In the genomic region with DNA sequence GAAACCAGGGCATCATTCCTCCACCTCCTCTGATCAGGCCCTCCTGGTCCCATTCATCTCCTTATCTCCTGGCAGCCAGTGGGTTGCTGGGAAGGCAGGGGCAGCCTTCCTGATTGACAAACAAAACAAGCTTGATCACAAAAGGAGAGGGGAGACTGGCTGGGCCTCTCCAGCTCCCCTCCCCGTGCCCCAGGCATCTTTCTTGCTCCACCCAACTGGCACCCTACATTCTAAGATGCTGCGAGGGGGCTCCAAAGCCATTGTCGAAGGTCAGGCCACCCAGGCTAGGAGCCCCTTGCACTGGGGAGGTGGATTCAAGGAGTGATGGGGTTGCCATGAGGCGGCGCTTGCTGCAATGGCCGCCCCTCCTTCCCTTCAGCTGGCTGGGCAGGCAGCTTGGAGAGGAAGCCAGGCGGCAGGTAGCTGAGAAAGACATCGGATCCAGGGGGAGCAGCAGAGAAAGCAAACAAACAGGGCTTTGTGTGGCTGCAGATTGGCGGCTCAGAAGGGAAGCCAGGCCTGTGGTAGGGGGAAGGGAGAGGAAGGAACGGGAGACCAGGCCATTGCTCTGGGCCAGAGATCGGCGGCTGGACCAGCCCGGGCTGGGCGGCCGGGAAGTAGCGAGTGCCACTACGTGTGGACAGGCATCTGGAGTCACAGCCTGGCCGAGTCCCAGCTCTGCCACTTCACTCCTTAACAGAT, we compare ENCODE assay signal across 8 cellular contexts. TPM values are rescaled to one million over a fixed set of nuclear protein-coding genes. Genes with fewer than 3 reads are reported as not detected.
DNase-seq lines count a peak whose midpoint lies in the region; TF ChIP-seq lines count a peak whose summit lies in the region.

No MANE protein-coding gene starts in this region.

- H3K4me3 ChIP-seq in adrenal gland (no peak overlapping the region), iPS-18c (ENCODE audit: insufficient read depth, low read depth, low read length) (peak overlapping the region; percentile 43), skeletal muscle tissue (ENCODE audit: low read length in 3 of 3) (peak overlapping the region; percentile 67 to 82 (median 72))

- H3K27me3 ChIP-seq in adrenal gland (no peaks in the 10 kb centered on the region), skeletal muscle tissue (ENCODE audit: control insufficient read depth in 3 of 3, insufficient read depth in 3 of 3, low read length in 3 of 3) (no peaks in the 10 kb centered on the region)

- H3K9ac ChIP-seq in skeletal muscle tissue (ENCODE audit: low read depth in 1 of 3, low read length in 3 of 3) = peak overlapping the region; percentile 75 to 92 (median 77)

- TF ChIP-seq CTCF in adrenal gland (IDR thresholded peaks at IDR 0.05) = no peak

- peak; percentile 27 to 85 (median 78) for DNase-seq in NCI-H1417 (lab: John Stamatoyannopoulos, UW)
- DNase-seq in NCI-H1417 treated with DMSO at 0.1 percent for 48 hours (lab: John Stamatoyannopoulos, UW) = no peak
- peak; percentile 60 for DNase-seq in NCI-H2171 (lab: John Stamatoyannopoulos, UW)
- DNase-seq in adrenal gland = peak in 6 of 7 donors; percentile 55 to 82 (median 70)
- no peak for DNase-seq in stimulated activated CD8-positive, alpha-beta memory T cell treated with anti-CD3 and anti-CD28 coated beads, Interleukin-4, amount 100 ng/mL, for 48 hours
- DNase-seq in iPS-NIHi11 (ENCODE audit: low spot score) = no peak

- H3K9me3 ChIP-seq in adrenal gland (replicated peaks in 1 of 3) (no peaks in the 10 kb centered on the region), iPS-18c (ENCODE audit: control insufficient read depth, insufficient read depth, low read length) (no peaks in the 10 kb centered on the region), skeletal muscle tissue (ENCODE audit: control insufficient read depth in 3 of 3, low read length in 3 of 3) (no peaks in the 10 kb centered on the region)

- peak in 1 of 2 donors; percentile 10 for TF ChIP-seq POLR2A in adrenal gland (IDR thresholded peaks at IDR 0.05)

- WGBS in adrenal gland, 4 donors = 18 to 35% (median 28%) methylated on average over 11 to 18 of the region's 18 CpGs

- H3K27ac ChIP-seq in adrenal gland = peak overlapping the region; percentile 92 to 99 (median 98)
- H3K27ac ChIP-seq in skeletal muscle tissue (ENCODE audit: low read depth, low read length) = peak overlapping the region; percentile 94

- H3K4me1 ChIP-seq in adrenal gland (replicated peaks in 1 of 2) = peaks cover 38 to 70% of the 10 kb centered on the region in 2 donors
- H3K4me1 ChIP-seq in skeletal muscle tissue (ENCODE audit: control insufficient read depth in 3 of 3, insufficient read depth in 3 of 3, low read length in 3 of 3) = peaks cover 65 to 69% (median 68%) of the 10 kb centered on the region in 3 donors

- H3K36me3 ChIP-seq in adrenal gland (replicated peaks in 1 of 2) (no peaks in the 10 kb centered on the region), skeletal muscle tissue (ENCODE audit: control insufficient read depth in 3 of 3, insufficient read depth in 3 of 3, low read length in 3 of 3) (no peaks in the 10 kb centered on the region)

- intact Hi-C loops in adrenal gland (cut with DNase I) = no loop called here

RNA-seq across cellular contexts. Expression of a gene that starts 12.1 kb away (rescaled TPM):
- total RNA-seq in adrenal gland (10 to 100 TPM; 14.7 to 37.3 (median 28.1) TPM), skeletal muscle tissue (3.1 TPM)
- polyA plus RNA-seq in adrenal gland = 10 to 100 TPM in 2 of 3 donors, 1 to 10 TPM in 1; 4.2 to 31.2 (median 14.6) TPM

Comparison
In these comparisons a context has a peak if more than half of its experiments do, and no peak if none do; other contexts are left out.
1. DNase-seq: peak in NCI-H1417 (3 of 3), NCI-H2171 (single experiment) and adrenal gland (6 of 7); none in NCI-H1417 treated with DMSO at 0.1 percent for 48 hours (single experiment), stimulated activated CD8-positive, alpha-beta memory T cell treated with anti-CD3 and anti-CD28 coated beads, Interleukin-4, amount 100 ng/mL, for 48 hours (single experiment) and iPS-NIHi11 (single experiment).
2. H3K4me3 ChIP-seq: peak in iPS-18c (single experiment) and skeletal muscle tissue (3 of 3); none in adrenal gland (0 of 4).